In genomic region chr15:101152914-101153313, GRCh38 we compare ENCODE assay signal across 10 cellular contexts.
A peak's percentile ranks its signal among the peaks of the same experiment; 100 is the strongest.
DNase-seq lines count a peak whose midpoint lies in the region; ATAC-seq and TF ChIP-seq lines count a peak whose summit lies in the region.
"Had no signal": no experiment of that assay in that cellular context is flagged by ENCODE, and none has a peak within 500 bp of the region (broad histone marks: within the 10 kb centered on the region; RNA-seq: fewer than 3 reads in every experiment).

No MANE protein-coding gene starts in this region.

- no peak overlapping the region for H3K9ac ChIP-seq in MM.1S (ENCODE audit: low read length)

- intact Hi-C loops in activated CD4-positive, alpha-beta T cell treated with anti-CD3 and anti-CD28 coated beads, Interleukin-2, amount 10 ng/mL, durations not matched to agents 24 days and 14 days (cut with micrococcal nuclease) = no loop called here

- H3K4me1 Mint-ChIP-seq in activated CD4-positive, alpha-beta T cell treated with anti-CD3 and anti-CD28 coated beads, Interleukin-2, amount 10 ng/mL, durations not matched to agents 24 days and 14 days = peaks cover 26% of the 10 kb centered on the region
- peaks cover 24% of the 10 kb centered on the region for H3K4me1 Mint-ChIP-seq in endothelial cell (ENCODE audit: unreplicated experiment)
- peaks cover 36 to 56% of the 10 kb centered on the region in 2 donors for H3K4me1 Mint-ChIP-seq in stimulated activated naive B cell treated with anti-CD40 and anti-IgM and Interleukin-4, amounts not matched to agents 10 μg/mL and 1 μg/mL and 100 μg/mL, for 72 hours

- peaks cover 17% of the 10 kb centered on the region for H3F3A ChIP-seq in MM.1S (ENCODE audit: insufficient read depth, low read length)

- peaks cover 7% of the 10 kb centered on the region; the same call in 1 of the 2 replicates for H3K79me2 ChIP-seq in MM.1S (ENCODE audit: low read length)

- no peaks in the 10 kb centered on the region for H3K9me2 ChIP-seq in MM.1S (replicated peaks; ENCODE audit: insufficient read depth, low read length)

- no peaks in the 10 kb centered on the region for H3K9me3 ChIP-seq in MM.1S (replicated peaks; ENCODE audit: insufficient read depth, low read length)

- ATAC-seq in stimulated activated naive B cell treated with anti-CD40 and anti-IgM and Interleukin-4, amounts not matched to agents 10 μg/mL and 1 μg/mL and 100 μg/mL, for 72 hours (replicated peaks) = no peak
- ATAC-seq in GM21529 (IDR thresholded peaks at IDR 0.05; ENCODE audit: unreplicated experiment) = no peak

- H3K27ac Mint-ChIP-seq in activated CD4-positive, alpha-beta T cell treated with anti-CD3 and anti-CD28 coated beads, Interleukin-2, amount 10 ng/mL, durations not matched to agents 24 days and 14 days = no peak overlapping the region
- no peak overlapping the region for H3K27ac Mint-ChIP-seq in endothelial cell (ENCODE audit: unreplicated experiment)
- H3K27ac Mint-ChIP-seq in stimulated activated naive B cell treated with anti-CD40 and anti-IgM and Interleukin-4, amounts not matched to agents 10 μg/mL and 1 μg/mL and 100 μg/mL, for 72 hours = peak overlapping the region; percentile 42

- no peaks in the 10 kb centered on the region for H3K27me3 ChIP-seq in MM.1S (replicated peaks; ENCODE audit: insufficient read depth, low read length)

- no peaks in the 10 kb centered on the region for H3K36me3 ChIP-seq in MM.1S (replicated peaks; ENCODE audit: insufficient read depth, low read length)

- no peak overlapping the region for H3K4me3 ChIP-seq in MM.1S (ENCODE audit: low read length)

- no peak overlapping the region for H3K4me3 Mint-ChIP-seq in activated CD4-positive, alpha-beta T cell treated with anti-CD3 and anti-CD28 coated beads, Interleukin-2, amount 10 ng/mL, durations not matched to agents 24 days and 14 days
- H3K4me3 Mint-ChIP-seq in endothelial cell (ENCODE audit: unreplicated experiment) = no peak overlapping the region
- no peak overlapping the region for H3K4me3 Mint-ChIP-seq in stimulated activated naive B cell treated with anti-CD40 and anti-IgM and Interleukin-4, amounts not matched to agents 10 μg/mL and 1 μg/mL and 100 μg/mL, for 72 hours

- peaks cover 38% of the 10 kb centered on the region for H3K4me1 ChIP-seq in MM.1S (ENCODE audit: low read length)

- no peaks in the 10 kb centered on the region for H3K9me3 Mint-ChIP-seq in activated CD4-positive, alpha-beta T cell treated with anti-CD3 and anti-CD28 coated beads, Interleukin-2, amount 10 ng/mL, durations not matched to agents 24 days and 14 days
- H3K9me3 Mint-ChIP-seq in endothelial cell (ENCODE audit: unreplicated experiment) = no peaks in the 10 kb centered on the region
- peaks cover 0 to 2% of the 10 kb centered on the region in 2 donors for H3K9me3 Mint-ChIP-seq in stimulated activated naive B cell treated with anti-CD40 and anti-IgM and Interleukin-4, amounts not matched to agents 10 μg/mL and 1 μg/mL and 100 μg/mL, for 72 hours

- H3K36me3 Mint-ChIP-seq in activated CD4-positive, alpha-beta T cell treated with anti-CD3 and anti-CD28 coated beads, Interleukin-2, amount 10 ng/mL, durations not matched to agents 24 days and 14 days (ENCODE audit: low read depth) = no peaks in the 10 kb centered on the region
- no peaks in the 10 kb centered on the region for H3K36me3 Mint-ChIP-seq in endothelial cell (ENCODE audit: low read depth, unreplicated experiment)
- peaks cover 0 to 8% of the 10 kb centered on the region in 2 donors for H3K36me3 Mint-ChIP-seq in stimulated activated naive B cell treated with anti-CD40 and anti-IgM and Interleukin-4, amounts not matched to agents 10 μg/mL and 1 μg/mL and 100 μg/mL, for 72 hours

- TF ChIP-seq CTCF in MM.1S (IDR thresholded peaks at IDR 0.05; ENCODE audit: low read length) (peak; percentile 34), endothelial cell (IDR thresholded peaks at IDR 0.05; ENCODE audit: unreplicated experiment) (peak; percentile 82)

- H4K20me1 ChIP-seq in MM.1S (ENCODE audit: insufficient read depth, low read length) = no peaks in the 10 kb centered on the region

- no peak overlapping the region for H2AFZ ChIP-seq in MM.1S (ENCODE audit: low read length)

- DNase-seq in activated CD4-positive, alpha-beta T cell treated with anti-CD3 and anti-CD28 coated beads for 48 hours = peak; percentile 46
- no peak for DNase-seq in activated CD4-positive, alpha-beta T cell treated with anti-CD3 and anti-CD28 coated beads, Interleukin-2, amount 10 ng/mL, durations not matched to agents 24 days and 14 days
- no peak for DNase-seq in MM.1S
- DNase-seq in endothelial cell (ENCODE audit: low spot score) = peak; percentile 26
- no peak for DNase-seq in stimulated activated naive B cell treated with anti-CD40 and anti-IgM and Interleukin-4, amounts not matched to agents 10 μg/mL and 1 μg/mL and 100 μg/mL, for 72 hours
- DNase-seq in NCI-H2171 (lab: John Stamatoyannopoulos, UW) = no peak
- no peak for DNase-seq in stimulated activated CD4-positive, alpha-beta T cell treated with anti-CD3 and anti-CD28 coated beads, Interleukin-12 subunit alpha, Interleukin-12 subunit beta, amount 100 ng/mL, for 4 hours
- DNase-seq: stimulated activated CD4-positive, alpha-beta T cell treated with anti-CD3 and anti-CD28 coated beads, Interleukin-15, amount 100 ng/mL, for 24 hours had no signal

- no peak overlapping the region for H3K27ac ChIP-seq in MM.1S (ENCODE audit: low read length)
- H3K27ac ChIP-seq: C4-2B had no signal

- H3K4me2 ChIP-seq in MM.1S (ENCODE audit: low read depth, low read length) = no peak overlapping the region

- H3K27me3 Mint-ChIP-seq in activated CD4-positive, alpha-beta T cell treated with anti-CD3 and anti-CD28 coated beads, Interleukin-2, amount 10 ng/mL, durations not matched to agents 24 days and 14 days = no peaks in the 10 kb centered on the region
- H3K27me3 Mint-ChIP-seq in endothelial cell (ENCODE audit: unreplicated experiment) = peaks cover 1% of the 10 kb centered on the region
- H3K27me3 Mint-ChIP-seq in stimulated activated naive B cell treated with anti-CD40 and anti-IgM and Interleukin-4, amounts not matched to agents 10 μg/mL and 1 μg/mL and 100 μg/mL, for 72 hours = peaks cover 0 to 4% of the 10 kb centered on the region in 2 donors

Comparison
In these comparisons a context has a peak if more than half of its experiments do, and no peak if none do; other contexts are left out.
1. DNase-seq: peak in activated CD4-positive, alpha-beta T cell treated with anti-CD3 and anti-CD28 coated beads for 48 hours (single experiment) and endothelial cell (single experiment); none in activated CD4-positive, alpha-beta T cell treated with anti-CD3 and anti-CD28 coated beads, Interleukin-2, amount 10 ng/mL, durations not matched to agents 24 days and 14 days (single experiment), MM.1S (single experiment), stimulated activated naive B cell treated with anti-CD40 and anti-IgM and Interleukin-4, amounts not matched to agents 10 μg/mL and 1 μg/mL and 100 μg/mL, for 72 hours (single experiment), NCI-H2171 (single experiment) and stimulated activated CD4-positive, alpha-beta T cell treated with anti-CD3 and anti-CD28 coated beads, Interleukin-12 subunit alpha, Interleukin-12 subunit beta, amount 100 ng/mL, for 4 hours (single experiment).